In genomic region chr10:34791228-34791627, GRCh38 we compare ENCODE assay signal across 19 cellular contexts.
"Had no signal": no experiment of that assay in that cellular context is flagged by ENCODE, and none has a peak within 500 bp of the region (broad histone marks: within the 10 kb centered on the region; RNA-seq: fewer than 3 reads in every experiment).

No MANE protein-coding gene starts in this region.

- H3K27ac ChIP-seq: cardiac muscle cell, epithelial cell of prostate, lower lobe of right lung, neutrophil, prostate gland, thyroid gland had no signal

- DNase-seq: activated CD4-positive, alpha-beta memory T cell treated with anti-CD3 and anti-CD28 coated beads, Interleukin-2, amount 10 ng/mL, durations not matched to agents 7 days and 5 days; activated CD4-positive, alpha-beta T cell treated with anti-CD3 and anti-CD28 coated beads, Interleukin-2, amount 10 ng/mL, durations not matched to agents 24 days and 14 days; activated effector memory CD4-positive, alpha-beta T cell treated with Interleukin-2 at 50 U/mL for 16 hours; activated naive CD4-positive, alpha-beta T cell treated with anti-CD3 and anti-CD28 coated beads, Interleukin-2, amount 10 ng/mL, durations not matched to agents 7 days and 5 days; activated T-cell treated with anti-CD3 and anti-CD28 coated beads, Interleukin-2, amount 50 U/mL, for 72 hours; amygdala; kidney; lower lobe of right lung; naive thymus-derived CD4-positive, alpha-beta T cell; stimulated activated CD4-positive, alpha-beta T cell treated with anti-CD3 and anti-CD28 coated beads, Interleukin-4, amount 100 ng/mL, for 1 hour; stimulated activated naive CD8-positive, alpha-beta T cell treated with anti-CD3 and anti-CD28 coated beads, Interleukin-15, Interleukin-2, amounts not matched to agents 100 U/mL and 50 U/mL, for 24 hours; thyroid gland had no signal

- FAIRE-seq: kidney, urothelium cell line had no signal

- H3K4me1 ChIP-seq: prostate gland had no signal

- H3K9me3 ChIP-seq: lower lobe of right lung, neutrophil, ovary, prostate gland, thyroid gland had no signal

- H3K36me3 ChIP-seq: cardiac muscle cell, lower lobe of right lung, neutrophil, ovary, prostate gland, thyroid gland had no signal

- H3K27me3 ChIP-seq: cardiac muscle cell, neutrophil, ovary, thyroid gland had no signal

- ATAC-seq: activated CD4-positive, CD25-positive, alpha-beta regulatory T cell treated with anti-CD3 and anti-CD28 coated beads, Interleukin-2, amount 50 U/mL, for 24 hours; activated T-cell treated with anti-CD3 and anti-CD28 coated beads, Interleukin-2, amount 50 U/mL, for 72 hours; naive thymus-derived CD4-positive, alpha-beta T cell; stimulated activated naive CD8-positive, alpha-beta T cell treated with anti-CD3 and anti-CD28 coated beads, Interleukin-15, Interleukin-2, amounts not matched to agents 100 U/mL and 50 U/mL, for 24 hours had no signal

- H3K4me3 ChIP-seq: cardiac muscle cell, lower lobe of right lung, ovary, prostate gland, thyroid gland had no signal
